19 cellular contexts compared by ENCODE assay signal in the genomic region with DNA sequence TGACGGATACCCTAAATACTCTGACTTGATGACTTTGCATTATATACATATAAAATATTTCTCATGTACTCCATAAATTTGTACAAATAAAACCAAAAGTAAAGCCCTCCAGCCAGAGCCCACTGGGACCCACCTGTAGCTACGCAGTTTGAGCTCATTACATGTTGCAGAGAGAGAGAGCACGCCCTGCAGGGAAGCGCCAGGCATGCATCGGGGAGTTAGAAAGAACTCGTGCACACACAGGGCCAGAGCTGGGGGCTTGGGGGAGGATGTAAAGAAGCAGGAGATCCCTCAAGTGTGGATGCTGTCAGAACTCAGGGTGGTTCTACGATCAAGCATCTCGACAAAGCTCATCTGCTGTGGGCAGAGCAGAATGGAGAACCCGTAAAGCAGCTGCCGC.
A peak's percentile ranks its signal among the peaks of the same experiment; 100 is the strongest.
DNase-seq lines count a peak whose midpoint lies in the region; ATAC-seq and TF ChIP-seq lines count a peak whose summit lies in the region.
"Had no signal": no experiment of that assay in that cellular context is flagged by ENCODE, and none has a peak within 500 bp of the region (broad histone marks: within the 10 kb centered on the region; RNA-seq: fewer than 3 reads in every experiment).

No MANE protein-coding gene starts in this region.

- intact Hi-C loops in Right ventricle myocardium inferior (cut with DNase I) = no loop called here

- H3K36me3 ChIP-seq in right atrium auricular region = no peaks in the 10 kb centered on the region
- H3K36me3 ChIP-seq: BLaER1, MG63, SJCRH30 had no signal

- H3K4me1 ChIP-seq in right atrium auricular region = peaks cover 0 to 8% of the 10 kb centered on the region in 2 donors

- no peak for TF ChIP-seq CTCF in right atrium auricular region (IDR thresholded peaks at IDR 0.05)

- no peak overlapping the region for H3K4me3 ChIP-seq in right atrium auricular region
- H3K4me3 ChIP-seq: BLaER1, MG63, SJCRH30 had no signal

- peak; percentile 50 for DNase-seq in right atrium auricular region (ENCODE audit: low spot score)
- DNase-seq in Right ventricle myocardium inferior (ENCODE audit: missing footprints) = no peak
- peak; percentile 16 for DNase-seq in SHP77 treated with DMSO at 0.1 percent for 48 hours (lab: John Stamatoyannopoulos, UW)
- peak; percentile 53 for DNase-seq in islet precursor cell
- DNase-seq in SKM-1 (lab: John Stamatoyannopoulos, UW; ENCODE audit: unreplicated experiment) = no peak
- no peak for DNase-seq in NCI-H1436 treated with DMSO at 0.1 percent for 48 hours (lab: John Stamatoyannopoulos, UW)
- DNase-seq: CD4-positive, alpha-beta memory T cell; Kasumi-1; MG63; NCI-H1048; NCI-H1436; NCI-H2029 treated with DMSO at 0.1 percent for 48 hours; NCI-H2171; NCI-H526; PC-3; RPMI8226; SJCRH30 had no signal

- H3K27me3 ChIP-seq in right atrium auricular region = peaks cover 2 to 8% of the 10 kb centered on the region in 2 donors
- H3K27me3 ChIP-seq: BLaER1, MG63, SJCRH30 had no signal

- H3K9me3 ChIP-seq in right atrium auricular region = peaks cover 0 to 8% of the 10 kb centered on the region in 2 donors
- H3K9me3 ChIP-seq: MG63, SJCRH30 had no signal

- ATAC-seq in Right ventricle myocardium inferior (no peak), HG02678 (IDR thresholded peaks at IDR 0.05; ENCODE audit: unreplicated experiment) (no peak)
- ATAC-seq: PC-3 had no signal

- no peak overlapping the region for H3K27ac ChIP-seq in right atrium auricular region
- H3K27ac ChIP-seq: BLaER1, SJCRH30 had no signal

Comparison
In these comparisons a context has a peak if more than half of its experiments do, and no peak if none do; other contexts are left out.
1. DNase-seq: peak in right atrium auricular region (single experiment), SHP77 treated with DMSO at 0.1 percent for 48 hours (single experiment) and islet precursor cell (single experiment); none in Right ventricle myocardium inferior (single experiment), SKM-1 (single experiment) and NCI-H1436 treated with DMSO at 0.1 percent for 48 hours (single experiment).